8 cellular contexts compared by ENCODE assay signal in genomic region chr1:21936366-21937031, GRCh38. TPM values are rescaled to one million over a fixed set of nuclear protein-coding genes. Genes with fewer than 3 reads are reported as not detected.
A peak's percentile ranks its signal among the peaks of the same experiment; 100 is the strongest.
DNase-seq lines count a peak whose midpoint lies in the region; ATAC-seq and FAIRE-seq lines count a peak whose summit lies in the region.

No MANE protein-coding gene starts in this region.

- peak; percentile 31 for DNase-seq in activated CD4-positive, alpha-beta T cell treated with anti-CD3 and anti-CD28 coated beads for 48 hours
- no peak for DNase-seq in activated CD4-positive, alpha-beta T cell treated with anti-CD3 and anti-CD28 coated beads, Interleukin-2, amount 50 U/mL, for 1 hour
- no peak for DNase-seq in stimulated activated naive CD8-positive, alpha-beta T cell treated with anti-CD3 and anti-CD28 coated beads, Interleukin-15, Interleukin-2, amounts not matched to agents 100 U/mL and 50 U/mL, for 24 hours
- no peak for DNase-seq in frontal cortex (ENCODE audit: low spot score in 2 of 2)
- no peak for DNase-seq in NCI-H1105 treated with DMSO at 0.1 percent for 48 hours (lab: John Stamatoyannopoulos, UW)

- peaks cover 34% of the 10 kb centered on the region for H3K4me1 ChIP-seq in iPS-18a (ENCODE audit: control insufficient read depth, low read depth, low read length)

- H3K4me3 Mint-ChIP-seq in activated T-helper 17 cell treated with anti-CD3 and anti-CD28 coated beads, Interleukin-2, amount 50 U/mL, for 72 hours = peak overlapping the region; percentile 61

- ATAC-seq in activated T-helper 17 cell treated with anti-CD3 and anti-CD28 coated beads, Interleukin-2, amount 50 U/mL, for 72 hours (replicated peaks) = peak; percentile 78
- peak; percentile 16 for ATAC-seq in stimulated activated naive CD8-positive, alpha-beta T cell treated with anti-CD3 and anti-CD28 coated beads, Interleukin-15, Interleukin-2, amounts not matched to agents 100 U/mL and 50 U/mL, for 24 hours
- ATAC-seq in GM19463 (IDR thresholded peaks at IDR 0.05; ENCODE audit: unreplicated experiment) = no peak

- H3K4me1 Mint-ChIP-seq in activated T-helper 17 cell treated with anti-CD3 and anti-CD28 coated beads, Interleukin-2, amount 50 U/mL, for 72 hours = peaks cover 5% of the 10 kb centered on the region

- peaks cover 9% of the 10 kb centered on the region for H3K27me3 Mint-ChIP-seq in activated T-helper 17 cell treated with anti-CD3 and anti-CD28 coated beads, Interleukin-2, amount 50 U/mL, for 72 hours

- no peaks in the 10 kb centered on the region for H3K36me3 Mint-ChIP-seq in activated T-helper 17 cell treated with anti-CD3 and anti-CD28 coated beads, Interleukin-2, amount 50 U/mL, for 72 hours (ENCODE audit: low read depth)

- H3K9ac ChIP-seq in iPS-18a (ENCODE audit: low read length) = peak overlapping the region; percentile 45

- H3K27ac ChIP-seq in iPS-18a (ENCODE audit: low read length) = no peak overlapping the region

- H3K9me3 Mint-ChIP-seq in activated T-helper 17 cell treated with anti-CD3 and anti-CD28 coated beads, Interleukin-2, amount 50 U/mL, for 72 hours = no peaks in the 10 kb centered on the region

- FAIRE-seq in frontal cortex (lab: Jason Lieb, UNC) = no peak

- H3K9me3 ChIP-seq in iPS-18a (ENCODE audit: control insufficient read depth, low read depth, low read length) = no peaks in the 10 kb centered on the region

- H3K27me3 ChIP-seq in iPS-18a (ENCODE audit: control insufficient read depth, insufficient read depth, low read length) = no peaks in the 10 kb centered on the region

- no peaks in the 10 kb centered on the region for H3K36me3 ChIP-seq in iPS-18a (ENCODE audit: control insufficient read depth, low read depth, low read length)

- no peak overlapping the region for H3K27ac Mint-ChIP-seq in activated T-helper 17 cell treated with anti-CD3 and anti-CD28 coated beads, Interleukin-2, amount 50 U/mL, for 72 hours

- H3K4me3 ChIP-seq in iPS-18a (ENCODE audit: low read length) = peak overlapping the region; percentile 71

RNA-seq across cellular contexts. Expression of gene HSPG2, which starts 0.6 kb away (rescaled TPM):
- 10 to 100 TPM in 1 of 2 donors, 1 to 10 TPM in 1; 1.8 to 33.3 TPM for total RNA-seq in activated T-helper 17 cell treated with anti-CD3 and anti-CD28 coated beads, Interleukin-2, amount 50 U/mL, for 72 hours
- 4.5 TPM for total RNA-seq in frontal cortex

RNA-seq across cellular contexts. Expression of gene CELA3B, which starts 40.3 kb away (rescaled TPM):
- total RNA-seq in activated T-helper 17 cell treated with anti-CD3 and anti-CD28 coated beads, Interleukin-2, amount 50 U/mL, for 72 hours = not detected
- total RNA-seq in frontal cortex = not detected
